In the genomic region with DNA sequence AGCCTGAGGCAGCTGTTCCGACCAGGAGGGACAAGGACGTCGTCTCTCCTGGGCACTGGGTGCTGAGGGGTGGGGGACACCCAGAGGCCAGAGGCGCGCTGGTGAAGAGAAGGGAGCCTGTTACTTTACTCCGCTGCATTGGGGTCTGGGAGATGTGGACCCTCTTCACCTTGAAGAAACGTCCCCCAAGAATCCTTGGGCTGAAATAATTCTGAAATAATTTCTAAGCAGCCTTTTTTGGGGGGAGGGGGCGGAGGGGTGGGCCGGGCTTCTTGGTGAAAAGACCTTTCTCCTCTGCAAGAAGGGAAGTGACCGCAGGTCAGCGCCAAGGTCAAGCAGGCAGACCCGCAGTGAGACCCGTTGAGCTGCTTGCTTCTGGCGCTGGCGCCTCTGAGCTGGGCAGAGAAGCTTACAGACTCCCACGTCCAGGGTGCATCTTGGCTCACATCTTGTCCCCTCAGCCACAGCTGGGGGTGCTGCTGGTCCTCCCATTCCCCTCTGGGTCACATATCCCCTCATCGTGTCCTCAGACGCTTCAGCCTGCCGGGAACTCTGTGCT, we compare ENCODE assay signal across 1 cellular context.
TF ChIP-seq lines count a peak whose summit lies in the region.

No MANE protein-coding gene starts in this region.

TF ChIP-seq in H1, 55 proteins besides CTCF, POLR2A, EP300 and RAD21:
- TF ChIP-seq CTBP2 (IDR thresholded peaks at IDR 0.05; ENCODE audit: borderline replicate concordance, insufficient read depth, insufficient read length, low read length): no peak
- no peak for TF ChIP-seq MAFK (IDR thresholded peaks at IDR 0.05; ENCODE audit: low read depth, low read length)
- TF ChIP-seq KDM1A (IDR thresholded peaks at IDR 0.05; ENCODE audit: borderline replicate concordance, low read length): no peak
- no peak for TF ChIP-seq BACH1 (IDR thresholded peaks at IDR 0.05; ENCODE audit: low read length)
- no peak for TF ChIP-seq SIX5 (IDR thresholded peaks at IDR 0.05; ENCODE audit: low read depth, low read length)
- TF ChIP-seq TAF7 (optimal IDR thresholded peaks at IDR 0.05; ENCODE audit: borderline replicate concordance, low read depth, low read length): no peak
- no peak for TF ChIP-seq PHF8 (conservative IDR thresholded peaks at IDR 0.05; ENCODE audit: low read depth, low read length)
- no peak; the same call in 1 of the 2 replicates for TF ChIP-seq RBBP5 (IDR thresholded peaks at IDR 0.05; ENCODE audit: borderline replicate concordance, low read depth, low read length)
- no peak for TF ChIP-seq CBX5 (IDR thresholded peaks at IDR 0.05; ENCODE audit: low read depth, low read length)
